11 cellular contexts compared by ENCODE assay signal in genomic region chr5:113166710-113167366, GRCh38.
A peak's percentile ranks its signal among the peaks of the same experiment; 100 is the strongest.
DNase-seq lines count a peak whose midpoint lies in the region; ATAC-seq and TF ChIP-seq lines count a peak whose summit lies in the region.
"Had no signal": no experiment of that assay in that cellular context is flagged by ENCODE, and none has a peak within 500 bp of the region (broad histone marks: within the 10 kb centered on the region; RNA-seq: fewer than 3 reads in every experiment).

No MANE protein-coding gene starts in this region.

- DNase-seq in AG04449 (ENCODE audit: low read depth, low spot score) (peak; percentile 41), mammary epithelial cell (peak; percentile 97), left lung (no peak), mucosa of gallbladder (ENCODE audit: low spot score) (no peak), hepatic stellate cell (ENCODE audit: low spot score) (no peak), NCI-H345 (lab: John Stamatoyannopoulos, UW) (no peak)
- DNase-seq: naive thymus-derived CD8-positive, alpha-beta T cell; NCI-H2029 had no signal

- peak; percentile 20 for ATAC-seq in left lung
- ATAC-seq in HG02759 (IDR thresholded peaks at IDR 0.05; ENCODE audit: unreplicated experiment): no peak
- ATAC-seq: naive thymus-derived CD8-positive, alpha-beta T cell had no signal

- TF ChIP-seq CTCF in AG04449 (IDR thresholded peaks at IDR 0.05; ENCODE audit: insufficient read depth, low read length, missing control alignments) (no peak), mammary epithelial cell (conservative IDR thresholded peaks at IDR 0.05 in 1 of 2, IDR thresholded peaks at IDR 0.05 in 1 of 2; ENCODE audit: extremely low read depth in 1 of 2, insufficient read depth in 1 of 2, low read depth in 1 of 2, low read length in 2 of 2) (no peak), left lung (IDR thresholded peaks at IDR 0.05) (no peak)

- in situ Hi-C loops in mammary epithelial cell (cut with MboI; ENCODE audit: low sequenced_read_pairs in 2 of 2): no loop called here

- H3K4me1 ChIP-seq in HUES48 (ENCODE audit: control insufficient read depth, insufficient read depth, low read length) (peaks cover 25% of the 10 kb centered on the region), mammary epithelial cell (ENCODE audit: insufficient read depth, low read length) (peaks cover 76% of the 10 kb centered on the region), left lung (peaks cover 5 to 6% of the 10 kb centered on the region in 2 donors)
- H3K4me1 ChIP-seq: BLaER1 had no signal

- H4K20me1 ChIP-seq in mammary epithelial cell (ENCODE audit: insufficient read depth, low read length): no peaks in the 10 kb centered on the region
- H4K20me1 ChIP-seq: BLaER1 had no signal

- H3K36me3 ChIP-seq in HUES48 (ENCODE audit: control insufficient read depth, insufficient read depth, low read length) (no peaks in the 10 kb centered on the region), mammary epithelial cell (ENCODE audit: insufficient read depth, low read length) (no peaks in the 10 kb centered on the region), left lung (no peaks in the 10 kb centered on the region)
- H3K36me3 ChIP-seq: BLaER1 had no signal

- 0% methylated on average over 6 of the region's 7 CpGs for WGBS in mammary epithelial cell (ENCODE audit: low coverage, missing lambda C conversion rate)

- intact Hi-C loops in mammary epithelial cell (cut with micrococcal nuclease): loop anchor here (1.0 to 2.0 kb wide), 3 partner anchors 38 to 127 kb away; no protein-coding TSS in a partner anchor
- intact Hi-C loops in left lung (cut with DNase I): no loop called here

- H3K9ac ChIP-seq in HUES48 (ENCODE audit: low read depth, low read length) (no peak overlapping the region), mammary epithelial cell (ENCODE audit: insufficient read depth, low read length) (peak overlapping the region; percentile 23)
- H3K9ac ChIP-seq: BLaER1 had no signal

- dilution Hi-C loops in mammary epithelial cell (cut with HindIII; ENCODE audit: low sequenced_read_pairs): no loop called here

- no TSS peak for BruUV-seq in mammary epithelial cell (replicated peaks; lab: Mats Ljungman, UMichigan)

- peaks cover 39% of the 10 kb centered on the region for H3K79me2 ChIP-seq in mammary epithelial cell (ENCODE audit: insufficient read depth, low read length)

- no peak overlapping the region for H3K4me3 ChIP-seq in AG04449 (ENCODE audit: low read depth, low read length)
- H3K4me3 ChIP-seq in HUES48 (ENCODE audit: low read depth, low read length): no peak overlapping the region
- H3K4me3 ChIP-seq in mammary epithelial cell (replicated peaks in 1 of 3; ENCODE audit: insufficient read depth in 1 of 3, low read depth in 2 of 3, low read length in 3 of 3): no peak overlapping the region
- no peak overlapping the region for H3K4me3 ChIP-seq in left lung
- H3K4me3 ChIP-seq: BLaER1 had no signal

- POLR2A ChIA-PET in AG04449 (lab: Yijun Ruan, JAX): no interaction called here

- CTCF ChIA-PET in AG04449 (lab: Yijun Ruan, JAX) (interaction anchor here (0.7 to 1.0 kb wide), 2 partner anchors 148 to 164 kb away, joined by 3 read pairs; no protein-coding TSS in a partner anchor), mammary epithelial cell (lab: Charles Lee; ENCODE audit: low non-redundant PET) (no interaction called here)

- H3K27me3 ChIP-seq in HUES48 (ENCODE audit: control insufficient read depth, insufficient read depth, low read length) (no peaks in the 10 kb centered on the region), mammary epithelial cell (ENCODE audit: insufficient read depth, low read length) (no peaks in the 10 kb centered on the region), left lung (no peaks in the 10 kb centered on the region)
- H3K27me3 ChIP-seq: BLaER1 had no signal

- H3K27ac ChIP-seq in HUES48 (ENCODE audit: low read depth, low read length): peak overlapping the region; percentile 63
- H3K27ac ChIP-seq in mammary epithelial cell (ENCODE audit: insufficient read depth, low read depth, low read length): peak overlapping the region; percentile 74
- no peak overlapping the region for H3K27ac ChIP-seq in left lung
- H3K27ac ChIP-seq: BLaER1 had no signal

- no peak overlapping the region for H2AFZ ChIP-seq in mammary epithelial cell (ENCODE audit: low read depth, low read length)

- peak overlapping the region; percentile 65 for H3K4me2 ChIP-seq in mammary epithelial cell (ENCODE audit: insufficient read depth, low read depth, low read length)
- H3K4me2 ChIP-seq: BLaER1 had no signal

- H3K9me3 ChIP-seq in HUES48 (ENCODE audit: control insufficient read depth, insufficient read depth, low read length) (no peaks in the 10 kb centered on the region), mammary epithelial cell (replicated peaks; ENCODE audit: insufficient read depth, low read length) (no peaks in the 10 kb centered on the region), left lung (no peaks in the 10 kb centered on the region)
- H3K9me3 ChIP-seq: BLaER1 had no signal

Comparison
In these comparisons a context has a peak if more than half of its experiments do, and no peak if none do; other contexts are left out.
1. DNase-seq: peak in AG04449 (single experiment) and mammary epithelial cell (single experiment); none in left lung (0 of 2), mucosa of gallbladder (single experiment), hepatic stellate cell (single experiment) and NCI-H345 (single experiment).
2. H3K27ac ChIP-seq: peak in HUES48 (single experiment) and mammary epithelial cell (single experiment); none in left lung (0 of 2).